13 cellular contexts compared by ENCODE assay signal in the genomic region with DNA sequence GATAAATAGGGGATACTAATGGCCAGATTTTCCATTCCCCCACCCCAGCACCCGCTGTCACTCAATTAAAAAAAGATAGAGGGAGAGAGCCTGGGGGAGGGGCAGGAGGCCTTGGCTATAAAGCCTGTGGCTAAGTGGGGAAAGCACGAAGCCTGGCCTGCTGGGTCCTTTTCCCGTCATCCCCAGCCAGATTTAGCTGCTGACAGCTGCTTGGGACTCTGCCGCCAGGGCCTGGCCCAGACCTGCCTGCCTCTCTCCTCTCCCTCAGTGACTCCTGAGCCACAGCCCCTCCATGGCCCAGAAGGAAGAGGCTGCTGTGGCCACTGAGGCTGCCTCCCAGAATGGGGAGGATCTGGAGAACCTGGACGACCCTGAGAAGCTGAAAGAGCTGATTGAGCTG. TPM values are rescaled to one million over a fixed set of nuclear protein-coding genes. Genes with fewer than 3 reads are reported as not detected.
DNase-seq lines count a peak whose midpoint lies in the region; ATAC-seq and TF ChIP-seq lines count a peak whose summit lies in the region.
"Had no signal": no experiment of that assay in that cellular context is flagged by ENCODE, and none has a peak within 500 bp of the region (broad histone marks: within the 10 kb centered on the region; RNA-seq: fewer than 3 reads in every experiment).

A gene (plus strand): TSS at position 147 of the 400 bp plus-strand sequence. CDS start 146 bp downstream, at position 293.

- H3K9ac ChIP-seq in BLaER1 treated with 17β-estradiol and CSF1 and Interleukin-3, amounts not matched to agents 10 nM and 100 nM: no peak within 1 kb of the TSS

- no peaks in the 10 kb centered on the region for H4K20me1 ChIP-seq in BLaER1 treated with 17β-estradiol and CSF1 and Interleukin-3, amounts not matched to agents 10 nM and 100 nM

- DNase-seq in HL-60 (ENCODE audit: low read depth in 1 of 2, low spot score in 1 of 2) (no peak), myocyte (ENCODE audit: low read depth) (peak; percentile 92), NOMO-1 treated with dmso at 0.1 percent for 144 hours (lab: John Stamatoyannopoulos, UW; ENCODE audit: unreplicated experiment) (no peak), NCI-H2196 (lab: John Stamatoyannopoulos, UW; ENCODE audit: unreplicated experiment) (no peak), cerebellar cortex (ENCODE audit: low spot score) (no peak)
- DNase-seq in activated naive CD8-positive, alpha-beta T cell treated with anti-CD3 and anti-CD28 coated beads, Interleukin-2, amount 50 U/mL, for 24 hours: no peak
- DNase-seq: dorsolateral prefrontal cortex, mammary epithelial cell had no signal

- H3K27ac Mint-ChIP-seq in activated naive CD8-positive, alpha-beta T cell treated with anti-CD3 and anti-CD28 coated beads, Interleukin-2, amount 50 U/mL, for 24 hours: peak within 1 kb of the TSS; percentile 70

- no peaks in the 10 kb centered on the region for H3K9me3 ChIP-seq in BLaER1 treated with 17β-estradiol and CSF1 and Interleukin-3, amounts not matched to agents 10 nM and 100 nM (replicated peaks in 1 of 11)

- peaks cover 15% of the 10 kb centered on the region for H3K4me1 Mint-ChIP-seq in activated naive CD8-positive, alpha-beta T cell treated with anti-CD3 and anti-CD28 coated beads, Interleukin-2, amount 50 U/mL, for 24 hours

- H3K9me3 Mint-ChIP-seq in activated naive CD8-positive, alpha-beta T cell treated with anti-CD3 and anti-CD28 coated beads, Interleukin-2, amount 50 U/mL, for 24 hours: no peaks in the 10 kb centered on the region
- H3K9me3 Mint-ChIP-seq: IgD-negative memory B cell had no signal

- H3K4me2 ChIP-seq in BLaER1 treated with 17β-estradiol and CSF1 and Interleukin-3, amounts not matched to agents 10 nM and 100 nM: peak within 1 kb of the TSS; percentile 67 to 89 (median 77)

- no peak for ATAC-seq in activated naive CD8-positive, alpha-beta T cell treated with anti-CD3 and anti-CD28 coated beads, Interleukin-2, amount 50 U/mL, for 24 hours
- no peak for ATAC-seq in HG03469 (IDR thresholded peaks at IDR 0.05; ENCODE audit: unreplicated experiment)

- H3K36me3 ChIP-seq in BLaER1 treated with 17β-estradiol and CSF1 and Interleukin-3, amounts not matched to agents 10 nM and 100 nM: no peaks in the 10 kb centered on the region

- H3K4me3 Mint-ChIP-seq in activated naive CD8-positive, alpha-beta T cell treated with anti-CD3 and anti-CD28 coated beads, Interleukin-2, amount 50 U/mL, for 24 hours: no peak within 1 kb of the TSS

- H3K4me1 ChIP-seq in BLaER1 treated with 17β-estradiol and CSF1 and Interleukin-3, amounts not matched to agents 10 nM and 100 nM: peaks cover 21 to 64% (median 60%) of the 10 kb centered on the region in 10 experiments

- 0 out of 22 replicates have a peak within 1 kb of the TSS, but pooled peaks of 2 of the 11 experiments have one; percentile 9 to 21 for H3K27ac ChIP-seq in BLaER1 treated with 17β-estradiol and CSF1 and Interleukin-3, amounts not matched to agents 10 nM and 100 nM
- H3K27ac ChIP-seq in HL-60 (replicated peaks): peak within 1 kb of the TSS; percentile 20; the same call in 1 of the 2 replicates
- H3K27ac ChIP-seq: dorsolateral prefrontal cortex had no signal

- peaks cover 5% of the 10 kb centered on the region for H3K36me3 Mint-ChIP-seq in activated naive CD8-positive, alpha-beta T cell treated with anti-CD3 and anti-CD28 coated beads, Interleukin-2, amount 50 U/mL, for 24 hours (ENCODE audit: low read depth)

- no peaks in the 10 kb centered on the region for H3K27me3 Mint-ChIP-seq in activated naive CD8-positive, alpha-beta T cell treated with anti-CD3 and anti-CD28 coated beads, Interleukin-2, amount 50 U/mL, for 24 hours
- H3K27me3 Mint-ChIP-seq: IgD-negative memory B cell had no signal

- no peak for TF ChIP-seq CTCF in HL-60 (IDR thresholded peaks at IDR 0.05; ENCODE audit: insufficient read depth, low read length)

- no peaks in the 10 kb centered on the region for H3K27me3 ChIP-seq in BLaER1 treated with 17β-estradiol and CSF1 and Interleukin-3, amounts not matched to agents 10 nM and 100 nM
- no peaks in the 10 kb centered on the region for H3K27me3 ChIP-seq in HL-60 (ENCODE audit: insufficient read depth, poor library complexity, severe bottlenecking)
- H3K27me3 ChIP-seq: dorsolateral prefrontal cortex had no signal

- no peak within 1 kb of the TSS for H3K4me3 ChIP-seq in BLaER1 treated with 17β-estradiol and CSF1 and Interleukin-3, amounts not matched to agents 10 nM and 100 nM
- H3K4me3 ChIP-seq in HL-60 (replicated peaks; ENCODE audit: insufficient read depth, low read length): no peak within 1 kb of the TSS
- H3K4me3 ChIP-seq: dorsolateral prefrontal cortex had no signal

RNA-seq across cellular contexts. Expression of the gene that starts here (rescaled TPM):
- 110 and 231 TPM in 2 replicates for total RNA-seq in myocyte
- 55.6 TPM for polyA plus RNA-seq in myocyte (2012)
- total RNA-seq: Daoy; dorsolateral prefrontal cortex; mammary epithelial cell; T-helper 2 cell treated with Interferon-gamma antibody and Interleukin-4, amounts not matched to agents 100 ng/mL and 5 ng/mL, for 36 hours had no signal
- polyA plus RNA-seq: mammary epithelial cell had no signal
